23 cellular contexts compared by ENCODE assay signal in genomic region chr12:117034691-117035090, GRCh38.
A peak's percentile ranks its signal among the peaks of the same experiment; 100 is the strongest.
DNase-seq lines count a peak whose midpoint lies in the region; ATAC-seq and TF ChIP-seq lines count a peak whose summit lies in the region.
"Had no signal": no experiment of that assay in that cellular context is flagged by ENCODE, and none has a peak within 500 bp of the region (broad histone marks: within the 10 kb centered on the region; RNA-seq: fewer than 3 reads in every experiment).

No MANE protein-coding gene starts in this region.

- WGBS in neuronal stem cell (ENCODE audit: extremely low coverage in 2 of 2, insufficient read length in 2 of 2, insufficient replicate concordance in 1 of 2), 2 donors: no CpG with 5 or more reads among the region's 16 CpGs

- no peaks in the 10 kb centered on the region for H3K79me1 ChIP-seq in neuronal stem cell (ENCODE audit: low read depth, low read length)

- no peak overlapping the region for H2BK12ac ChIP-seq in neuronal stem cell (ENCODE audit: low read length)

- H4K91ac ChIP-seq in neuronal stem cell (ENCODE audit: low read depth, low read length, poor library complexity): no peak overlapping the region

- H2BK5ac ChIP-seq in neuronal stem cell (ENCODE audit: low read length): peak overlapping the region; percentile 89

- TF ChIP-seq CTCF in brain (conservative IDR thresholded peaks at IDR 0.05): no peak

- no peak overlapping the region for H2AK5ac ChIP-seq in neuronal stem cell (ENCODE audit: low read depth, low read length)

- no peak overlapping the region for H2BK15ac ChIP-seq in neuronal stem cell (ENCODE audit: low read length)

- H2BK120ac ChIP-seq in neuronal stem cell (ENCODE audit: low read depth, low read length): no peak overlapping the region

- H3K27me3 Mint-ChIP-seq in brain: peaks cover 4% of the 10 kb centered on the region
- H3K27me3 Mint-ChIP-seq in activated CD8-positive, alpha-beta T cell treated with anti-CD3 and anti-CD28 coated beads, Interleukin-2, amount 10 ng/mL, durations not matched to agents 7 days and 5 days (ENCODE audit: low read depth): no peaks in the 10 kb centered on the region
- H3K27me3 Mint-ChIP-seq in naive thymus-derived CD8-positive, alpha-beta T cell: peaks cover 0 to 8% (median 0%) of the 10 kb centered on the region in 5 donors
- H3K27me3 Mint-ChIP-seq: activated CD4-positive, alpha-beta T cell treated with anti-CD3 and anti-CD28 coated beads, Interleukin-2, amount 10 ng/mL, durations not matched to agents 7 days and 5 days; CD4-positive, CD25-positive, alpha-beta regulatory T cell had no signal

- H3K4me2 ChIP-seq in neuronal stem cell (ENCODE audit: insufficient read depth, low read length, poor library complexity, severe bottlenecking): no peak overlapping the region

- H3K4ac ChIP-seq in neuronal stem cell (ENCODE audit: low read length): peak overlapping the region; percentile 13

- H2AFZ ChIP-seq in neuronal stem cell (ENCODE audit: low read length): no peak overlapping the region

- H3K4me3 ChIP-seq in neuronal stem cell (ENCODE audit: low read length in 2 of 2) (no peak overlapping the region), SJCRH30 (no peak overlapping the region)
- H3K4me3 ChIP-seq: adrenal gland, ovary, tibial artery had no signal

- no peaks in the 10 kb centered on the region for H3K9me3 Mint-ChIP-seq in brain
- no peaks in the 10 kb centered on the region for H3K9me3 Mint-ChIP-seq in activated CD8-positive, alpha-beta T cell treated with anti-CD3 and anti-CD28 coated beads, Interleukin-2, amount 10 ng/mL, durations not matched to agents 7 days and 5 days (ENCODE audit: insufficient read depth)
- no peaks in the 10 kb centered on the region for H3K9me3 Mint-ChIP-seq in naive thymus-derived CD8-positive, alpha-beta T cell
- H3K9me3 Mint-ChIP-seq: activated CD4-positive, alpha-beta T cell treated with anti-CD3 and anti-CD28 coated beads, Interleukin-2, amount 10 ng/mL, durations not matched to agents 7 days and 5 days; CD4-positive, CD25-positive, alpha-beta regulatory T cell; memory B cell had no signal

- DNase-seq in D341Med (ENCODE audit: low spot score) (peak; percentile 26), NCI-H2107 (lab: John Stamatoyannopoulos, UW) (peak; percentile 56), neuronal stem cell (ENCODE audit: low spot score) (no peak), middle frontal gyrus (ENCODE audit: extremely low spot score, low spot score) (no peak), SJCRH30 (no peak)
- no peak for DNase-seq in activated CD8-positive, alpha-beta T cell treated with anti-CD3 and anti-CD28 coated beads, Interleukin-2, amount 10 ng/mL, durations not matched to agents 7 days and 5 days
- DNase-seq in naive thymus-derived CD8-positive, alpha-beta T cell: no peak
- DNase-seq: activated CD4-positive, alpha-beta T cell treated with anti-CD3 and anti-CD28 coated beads, Interleukin-2, amount 10 ng/mL, durations not matched to agents 7 days and 5 days; activated CD8-positive, alpha-beta memory T cell treated with anti-CD3 and anti-CD28 coated beads, Interleukin-2, amount 50 U/mL, for 4 hours; activated effector memory CD4-positive, alpha-beta T cell treated with anti-CD3 and anti-CD28 coated beads, Interleukin-2, amount 50 U/mL, for 16 hours; CD4-positive, CD25-positive, alpha-beta regulatory T cell; foreskin fibroblast; hippocampal formation; IMR-90; NCI-H1930; SHP77 treated with DMSO at 0.1 percent for 48 hours; stimulated activated naive CD4-positive, alpha-beta T cell; T-helper 1 cell; tibial artery had no signal

- H3K4me1 Mint-ChIP-seq in brain: peaks cover 68% of the 10 kb centered on the region
- peaks cover 5% of the 10 kb centered on the region for H3K4me1 Mint-ChIP-seq in activated CD8-positive, alpha-beta T cell treated with anti-CD3 and anti-CD28 coated beads, Interleukin-2, amount 10 ng/mL, durations not matched to agents 7 days and 5 days (ENCODE audit: low read depth)
- H3K4me1 Mint-ChIP-seq in naive thymus-derived CD8-positive, alpha-beta T cell: peaks cover 7 to 17% (median 10%) of the 10 kb centered on the region in 4 donors

- peak overlapping the region; percentile 9 for H3K9ac ChIP-seq in neuronal stem cell (ENCODE audit: low read depth, low read length, poor library complexity)

- no peak overlapping the region for H3K14ac ChIP-seq in neuronal stem cell (ENCODE audit: low read length)

- H3K4me1 ChIP-seq in neuronal stem cell (ENCODE audit: control insufficient read depth in 2 of 2, insufficient read depth in 1 of 2, low read depth in 1 of 2, low read length in 2 of 2) (peaks cover 7 to 9% of the 10 kb centered on the region in 2 donors), SJCRH30 (no peaks in the 10 kb centered on the region)

- no peak overlapping the region for H3K23ac ChIP-seq in neuronal stem cell (ENCODE audit: low read depth, low read length, poor library complexity)

- H3K36me3 ChIP-seq in neuronal stem cell (replicated peaks in 1 of 2; ENCODE audit: control insufficient read depth in 2 of 2, insufficient read depth in 2 of 2, low read length in 2 of 2): peaks cover 4 to 16% of the 10 kb centered on the region in 2 donors
- H3K36me3 ChIP-seq in SJCRH30: no peaks in the 10 kb centered on the region
- H3K36me3 ChIP-seq: adrenal gland, ovary had no signal

- H4K8ac ChIP-seq in neuronal stem cell (ENCODE audit: low read depth, low read length): no peak overlapping the region

- no peaks in the 10 kb centered on the region for H3K9me3 ChIP-seq in neuronal stem cell (replicated peaks in 1 of 2; ENCODE audit: control insufficient read depth in 2 of 2, insufficient read depth in 1 of 2, low read depth in 1 of 2, low read length in 2 of 2)
- H3K9me3 ChIP-seq in SJCRH30 (replicated peaks): no peaks in the 10 kb centered on the region
- H3K9me3 ChIP-seq: adrenal gland, ovary, tibial artery had no signal

- H3K36me3 Mint-ChIP-seq in brain: no peaks in the 10 kb centered on the region
- H3K36me3 Mint-ChIP-seq in activated CD8-positive, alpha-beta T cell treated with anti-CD3 and anti-CD28 coated beads, Interleukin-2, amount 10 ng/mL, durations not matched to agents 7 days and 5 days (ENCODE audit: low read depth): peaks cover 18% of the 10 kb centered on the region
- peaks cover 0 to 15% (median 0%) of the 10 kb centered on the region in 3 donors for H3K36me3 Mint-ChIP-seq in naive thymus-derived CD8-positive, alpha-beta T cell

- H3K27me3 ChIP-seq in neuronal stem cell (ENCODE audit: control insufficient read depth in 3 of 3, insufficient read depth in 3 of 3, low read depth in 1 of 3, low read length in 3 of 3) (no peaks in the 10 kb centered on the region), SJCRH30 (no peaks in the 10 kb centered on the region)
- H3K27me3 ChIP-seq: adrenal gland, ovary had no signal

- ATAC-seq in activated CD8-positive, alpha-beta T cell treated with anti-CD3 and anti-CD28 coated beads, Interleukin-2, amount 10 ng/mL, durations not matched to agents 7 days and 5 days: no peak
- no peak for ATAC-seq in naive thymus-derived CD8-positive, alpha-beta T cell

- POLR2A ChIA-PET in activated CD8-positive, alpha-beta T cell treated with anti-CD3 and anti-CD28 coated beads, Interleukin-2, amount 10 ng/mL, durations not matched to agents 7 days and 5 days (lab: Charles Lee): no interaction called here
- POLR2A ChIA-PET in naive thymus-derived CD8-positive, alpha-beta T cell (lab: Charles Lee): interaction anchor here (1.2 kb wide), 1 partner anchor 29 kb away, joined by 4 read pairs; no protein-coding TSS in a partner anchor

- H3K18ac ChIP-seq in neuronal stem cell (ENCODE audit: low read length): peak overlapping the region; percentile 78

- H3K27ac ChIP-seq in neuronal stem cell (replicated peaks; ENCODE audit: low read length): no peak overlapping the region
- no peak overlapping the region for H3K27ac ChIP-seq in SJCRH30
- H3K27ac ChIP-seq: adrenal gland, tibial artery had no signal

- peak overlapping the region in 4 of 5 experiments; percentile 8 to 85 (median 78) for H3K27ac Mint-ChIP-seq in brain
- no peak overlapping the region for H3K27ac Mint-ChIP-seq in activated CD8-positive, alpha-beta T cell treated with anti-CD3 and anti-CD28 coated beads, Interleukin-2, amount 10 ng/mL, durations not matched to agents 7 days and 5 days
- no peak overlapping the region for H3K27ac Mint-ChIP-seq in naive thymus-derived CD8-positive, alpha-beta T cell
- H3K27ac Mint-ChIP-seq: activated CD4-positive, alpha-beta T cell treated with anti-CD3 and anti-CD28 coated beads, Interleukin-2, amount 10 ng/mL, durations not matched to agents 7 days and 5 days; memory B cell had no signal

- CTCF ChIA-PET in activated CD8-positive, alpha-beta T cell treated with anti-CD3 and anti-CD28 coated beads, Interleukin-2, amount 10 ng/mL, durations not matched to agents 7 days and 5 days (lab: Charles Lee): interaction anchor here (2.0 kb wide), 1 partner anchor 85 kb away, joined by 9 read pairs; no protein-coding TSS in a partner anchor

- no peak overlapping the region for H3K4me3 Mint-ChIP-seq in brain
- no peak overlapping the region for H3K4me3 Mint-ChIP-seq in activated CD8-positive, alpha-beta T cell treated with anti-CD3 and anti-CD28 coated beads, Interleukin-2, amount 10 ng/mL, durations not matched to agents 7 days and 5 days
- H3K4me3 Mint-ChIP-seq in naive thymus-derived CD8-positive, alpha-beta T cell: no peak overlapping the region
- H3K4me3 Mint-ChIP-seq: activated CD4-positive, alpha-beta T cell treated with anti-CD3 and anti-CD28 coated beads, Interleukin-2, amount 10 ng/mL, durations not matched to agents 7 days and 5 days; CD4-positive, CD25-positive, alpha-beta regulatory T cell; memory B cell had no signal

Comparison
In these comparisons a context has a peak if more than half of its experiments do, and no peak if none do; other contexts are left out.
1. DNase-seq: peak in D341Med (single experiment) and NCI-H2107 (single experiment); none in neuronal stem cell (single experiment), middle frontal gyrus (single experiment), activated CD8-positive, alpha-beta T cell treated with anti-CD3 and anti-CD28 coated beads, Interleukin-2, amount 10 ng/mL, durations not matched to agents 7 days and 5 days (single experiment), SJCRH30 (0 of 2) and naive thymus-derived CD8-positive, alpha-beta T cell (0 of 10).
2. H3K27ac Mint-ChIP-seq: peak in brain (4 of 5); none in activated CD8-positive, alpha-beta T cell treated with anti-CD3 and anti-CD28 coated beads, Interleukin-2, amount 10 ng/mL, durations not matched to agents 7 days and 5 days (single experiment) and naive thymus-derived CD8-positive, alpha-beta T cell (0 of 10).